Comparison of ENCODE assay signal across 23 cellular contexts in genomic region chr10:100792544-100792943, GRCh38. TPM values are rescaled to one million over a fixed set of nuclear protein-coding genes. Genes with fewer than 3 reads are reported as not detected.
DNase-seq lines count a peak whose midpoint lies in the region; ATAC-seq, FAIRE-seq and TF ChIP-seq lines count a peak whose summit lies in the region.
"Had no signal": no experiment of that assay in that cellular context is flagged by ENCODE, and none has a peak within 500 bp of the region (broad histone marks: within the 10 kb centered on the region; RNA-seq: fewer than 3 reads in every experiment).

No MANE protein-coding gene starts in this region.

- TF ChIP-seq CTCF in K562 (IDR thresholded peaks at IDR 0.05 in 2 of 3, conservative IDR thresholded peaks at IDR 0.05 in 1 of 3; ENCODE audit: insufficient read depth in 2 of 3, low read depth in 1 of 3, low read length in 3 of 3): no peak

- TF ChIP-seq POLR2A in K562 (conservative IDR thresholded peaks at IDR 0.05): no peak
- TF ChIP-seq POLR2A in GM12892 (IDR thresholded peaks at IDR 0.05; ENCODE audit: low read depth, low read length): no peak

- no peak overlapping the region for H3K4me2 ChIP-seq in K562 (ENCODE audit: insufficient read depth, low read length)
- H3K4me2 ChIP-seq: A549 had no signal

- FAIRE-seq in K562 (lab: Jason Lieb, UNC): no peak
- no peak for FAIRE-seq in GM12892 (lab: Jason Lieb, UNC)
- FAIRE-seq: A549, D721Med, G401.6, GM12891, GM18507, H54 had no signal

- no peak overlapping the region for H3K4me3 ChIP-seq in K562
- H3K4me3 ChIP-seq: A549 had no signal

- H2AFZ ChIP-seq in K562 (ENCODE audit: low read depth, low read length): no peak overlapping the region

- no peak overlapping the region for H3K27ac ChIP-seq in K562 (ENCODE audit: extremely low read depth, low read depth, low read length)
- H3K27ac ChIP-seq: 22Rv1, A549, C4-2B had no signal

- in situ Hi-C loops in K562 (cut with MboI): no loop called here

- WGBS in K562 (ENCODE audit: insufficient coverage, low coverage, missing lambda C conversion rate): 0% methylated on average over 7 of the region's 8 CpGs

- DNase-seq in NCI-H82 (lab: John Stamatoyannopoulos, UW) (peak; percentile 28), NCI-H82 treated with DMSO at 0.1 percent for 48 hours (lab: John Stamatoyannopoulos, UW; ENCODE audit: unreplicated experiment) (no peak), K562 (ENCODE audit: extremely low read depth in 1 of 4, low spot score in 3 of 4) (no peak), left kidney (ENCODE audit: low read depth, low spot score) (peak; percentile 64), posterior vena cava (ENCODE audit: low spot score) (peak; percentile 6), GM12892 (ENCODE audit: insufficient read length) (no peak)
- DNase-seq: AML-193; Caco-2; CD4-positive, alpha-beta T cell; HFFc6 had no signal

- no peaks in the 10 kb centered on the region for H4K20me1 ChIP-seq in K562 (replicated peaks; ENCODE audit: control insufficient read depth, insufficient read depth, low read length)

- ATAC-seq in K562: no peak
- ATAC-seq in GM19324 (IDR thresholded peaks at IDR 0.05; ENCODE audit: low FRiP score, unreplicated experiment): no peak
- no peak for ATAC-seq in GM19023 (IDR thresholded peaks at IDR 0.05; ENCODE audit: unreplicated experiment)
- ATAC-seq: A549, HCT116 had no signal

- H3K27me3 ChIP-seq in K562 (ENCODE audit: control insufficient read depth in 2 of 2, insufficient read depth in 2 of 2, low read length in 2 of 2): peaks cover 0 to 35% of the 10 kb centered on the region in 2 experiments; a peak in 2 of 5 replicates

- TF ChIP-seq EP300 in K562 (IDR thresholded peaks at IDR 0.05; ENCODE audit: low read length): no peak

- TF ChIP-seq RAD21 in K562 (CRISPR knock-in tag; conservative IDR thresholded peaks at IDR 0.05 in 1 of 2, IDR thresholded peaks at IDR 0.05 in 1 of 2): no peak

- H3K9ac ChIP-seq in K562 (ENCODE audit: insufficient read depth in 1 of 2, low read depth in 2 of 2, low read length in 2 of 2): no peak overlapping the region

- intact Hi-C loops in K562 (cut with micrococcal nuclease) (no loop called here), posterior vena cava (cut with DNase I) (no loop called here)

- H3K4me1 ChIP-seq in K562 (replicated peaks in 1 of 2; ENCODE audit: control insufficient read depth in 2 of 2, insufficient read depth in 2 of 2, low read length in 2 of 2): no peaks in the 10 kb centered on the region
- H3K4me1 ChIP-seq: A549, Caco-2 had no signal

- no TSS peak for BruUV-seq in K562 (replicated peaks; lab: Mats Ljungman, UMichigan)

- POLR2A ChIA-PET in K562 (lab: Yijun Ruan, JAX): no interaction called here

- H3K9me3 ChIP-seq in K562 (replicated peaks; ENCODE audit: control insufficient read depth, insufficient read depth, low read depth, low read length): no peaks in the 10 kb centered on the region
- H3K9me3 ChIP-seq: A549, Caco-2 had no signal

- no peaks in the 10 kb centered on the region for H3K79me2 ChIP-seq in K562 (ENCODE audit: control insufficient read depth, insufficient read depth, low read length)

- H3K9me1 ChIP-seq in K562 (ENCODE audit: control insufficient read depth, insufficient read depth, low read length): no peaks in the 10 kb centered on the region

- H3K36me3 ChIP-seq in K562 (ENCODE audit: control insufficient read depth, insufficient read depth, low read length): no peaks in the 10 kb centered on the region

- CTCF ChIA-PET in K562 (lab: Yijun Ruan, JAX; ENCODE audit: low intra/inter-chr PET ratio): no interaction called here

TF ChIP-seq in K562, 482 proteins besides CTCF, POLR2A, EP300 and RAD21:
- TF ChIP-seq C11orf30 (IDR thresholded peaks at IDR 0.05; ENCODE audit: low read depth) (0 out of 2 replicates have a peak, but pooled peaks have one; percentile 4), RFX1 (IDR thresholded peaks at IDR 0.05) (no peak), ELF4 (CRISPR knock-in tag; IDR thresholded peaks at IDR 0.05) (no peak), BHLHE40 (IDR thresholded peaks at IDR 0.05; ENCODE audit: low read length) (no peak), ZNF134 (CRISPR knock-in tag; conservative IDR thresholded peaks at IDR 0.05) (no peak), E2F8 (IDR thresholded peaks at IDR 0.05; ENCODE audit: low read depth, partially characterized antibody) (no peak)
TF ChIP-seq in K562: peak in this region for 1.

RNA-seq across cellular contexts. Expression of gene PAX2, which starts 47.2 kb away (rescaled TPM):
- not detected in 2 replicates for total RNA-seq in K562 (2011; cell fraction: chromatin; rRNA removed; ENCODE audit: low replicate concordance)
- total RNA-seq in K562 (2011; cell fraction: nucleolus; rRNA removed): not detected in 2 replicates
- not detected in 2 replicates for total RNA-seq in K562 (2011; cell fraction: nucleoplasm; rRNA removed)
- total RNA-seq in K562 (2014; rRNA removed) (not detected in 2 replicates), K562 (2014; rRNA removed; fragmentation: Illumina TruSeq; extraction: Trizol) (not detected in 2 replicates), K562 (2015; rRNA removed; fragmentation: Illumina TruSeq; extraction: Trizol) (not detected in 2 replicates), K562 (2021) (not detected in 2 replicates), posterior vena cava (not detected)
- polyA plus RNA-seq in K562 (2011; rRNA removed) (not detected in 2 replicates), K562 (2014; fragmentation: Illumina TruSeq; extraction: Trizol) (not detected in 2 replicates), K562 (2014; fragmentation: Nextera tagmentation; extraction: Ambion mirVana) (not detected), K562 (2014; rRNA removed) (not detected in 2 replicates)
- polyA plus RNA-seq in K562 (2011; cell fraction: cytosol; rRNA removed): not detected in 2 replicates
- polyA plus RNA-seq in K562 (2011; cell fraction: nucleus; rRNA removed): not detected in 2 replicates
- not detected in 2 replicates for polyA plus RNA-seq in K562 (2012)
- polyA minus RNA-seq in K562 (2011; rRNA and poly(A)+ RNA removed): not detected in 2 replicates
- not detected in 2 replicates for polyA minus RNA-seq in K562 (2011; cell fraction: cytosol; rRNA and poly(A)+ RNA removed)
- not detected in 2 replicates for polyA minus RNA-seq in K562 (2011; cell fraction: nucleus; rRNA and poly(A)+ RNA removed)
- not detected for polyA plus RNA-seq in GM12892 (2012; ENCODE audit: missing spikeins)
- total RNA-seq: CD4-positive, alpha-beta T cell; HFFc6; HT-29 had no signal
- polyA plus RNA-seq: BJ had no signal

Comparison
In these comparisons a context has a peak if more than half of its experiments do, and no peak if none do; other contexts are left out.
1. DNase-seq: peak in NCI-H82 (single experiment), left kidney (single experiment) and posterior vena cava (single experiment); none in NCI-H82 treated with DMSO at 0.1 percent for 48 hours (single experiment), K562 (0 of 4) and GM12892 (single experiment).